In genomic region chr11:16800382-16800781, GRCh38 we compare ENCODE assay signal across 19 cellular contexts.
DNase-seq lines count a peak whose midpoint lies in the region; ATAC-seq and TF ChIP-seq lines count a peak whose summit lies in the region.
"Had no signal": no experiment of that assay in that cellular context is flagged by ENCODE, and none has a peak within 500 bp of the region (broad histone marks: within the 10 kb centered on the region; RNA-seq: fewer than 3 reads in every experiment).

No MANE protein-coding gene starts in this region.

- H4K20me1 ChIP-seq in SK-N-SH (ENCODE audit: insufficient read depth) (no peaks in the 10 kb centered on the region), neural progenitor cell (ENCODE audit: low read depth) (no peaks in the 10 kb centered on the region)

- H3K79me2 ChIP-seq in SK-N-SH (ENCODE audit: insufficient read depth) (no peaks in the 10 kb centered on the region), neural progenitor cell (ENCODE audit: low read depth) (no peaks in the 10 kb centered on the region)

- no peaks in the 10 kb centered on the region for H3K9me3 Mint-ChIP-seq in CD8-positive, alpha-beta memory T cell
- no peaks in the 10 kb centered on the region for H3K9me3 Mint-ChIP-seq in neural progenitor cell
- H3K9me3 Mint-ChIP-seq: IgD-negative memory B cell had no signal

- TF ChIP-seq CTCF in SK-N-SH (IDR thresholded peaks at IDR 0.05) (no peak), neural progenitor cell (IDR thresholded peaks at IDR 0.05) (no peak), stomach (IDR thresholded peaks at IDR 0.05) (no peak)

- CTCF ChIA-PET in SK-N-SH (lab: Yijun Ruan, JAX), result interaction anchor here (0.8 to 3.8 kb wide), 4 partner anchors 12 to 53 kb away, joined by 3 to 25 read pairs (median 14); no protein-coding TSS in a partner anchor
- CTCF ChIA-PET in CD8-positive, alpha-beta memory T cell (lab: Charles Lee), result interaction anchor here (0.6 to 3.4 kb wide), 3 partner anchors 12 to 1277 kb away, joined by 3 to 12 read pairs (median 12); no protein-coding TSS in a partner anchor

- ATAC-seq in SK-N-SH treated with all-trans-retinoic acid at 6 μM for 48 hours (no peak), T-helper 17 cell (no peak), GM18873 (IDR thresholded peaks at IDR 0.05; ENCODE audit: low FRiP score, unreplicated experiment) (no peak), left ventricle myocardium superior (no peak)
- ATAC-seq: Panc1 had no signal

- H3K36me3 ChIP-seq in SK-N-SH (replicated peaks in 1 of 2; ENCODE audit: control insufficient read depth in 1 of 2, insufficient read depth in 2 of 2, low read length in 1 of 2), result no peaks in the 10 kb centered on the region
- no peaks in the 10 kb centered on the region for H3K36me3 ChIP-seq in CD8-positive, alpha-beta memory T cell (ENCODE audit: insufficient read depth, low read length)
- H3K36me3 ChIP-seq in neural progenitor cell, result no peaks in the 10 kb centered on the region
- H3K36me3 ChIP-seq in stomach, result peaks cover 0 to 52% (median 42%) of the 10 kb centered on the region in 4 donors

- peaks cover 0 to 4% (median 3%) of the 10 kb centered on the region in 3 donors for H3K36me3 Mint-ChIP-seq in CD8-positive, alpha-beta memory T cell
- no peaks in the 10 kb centered on the region for H3K36me3 Mint-ChIP-seq in T-helper 17 cell (ENCODE audit: low read depth)
- H3K36me3 Mint-ChIP-seq in neural progenitor cell, result peaks cover 10% of the 10 kb centered on the region
- H3K36me3 Mint-ChIP-seq: IgD-negative memory B cell had no signal

- H3K4me3 Mint-ChIP-seq in CD8-positive, alpha-beta memory T cell, result peak overlapping the region in 1 of 7 donors; percentile 28
- H3K4me3 Mint-ChIP-seq in T-helper 17 cell, result no peak overlapping the region
- H3K4me3 Mint-ChIP-seq in neural progenitor cell, result no peak overlapping the region
- H3K4me3 Mint-ChIP-seq: B cell, IgD-negative memory B cell had no signal

- H3K4me3 ChIP-seq in SK-N-SH (ENCODE audit: low read depth in 2 of 2, low read length in 1 of 2), result no peak overlapping the region
- H3K4me3 ChIP-seq in CD8-positive, alpha-beta memory T cell (ENCODE audit: low read length), result no peak overlapping the region
- H3K4me3 ChIP-seq in neural progenitor cell, result no peak overlapping the region
- no peak overlapping the region for H3K4me3 ChIP-seq in stomach

- H3K27me3 ChIP-seq in SK-N-SH (ENCODE audit: insufficient read depth) (no peaks in the 10 kb centered on the region), neural progenitor cell (no peaks in the 10 kb centered on the region), stomach (no peaks in the 10 kb centered on the region)
- no peaks in the 10 kb centered on the region for H3K27me3 ChIP-seq in CD8-positive, alpha-beta memory T cell (ENCODE audit: insufficient read depth, low read length, poor library complexity, severe bottlenecking)

- peak overlapping the region in 6 of 8 donors; percentile 31 to 82 (median 60) for H3K27ac Mint-ChIP-seq in CD8-positive, alpha-beta memory T cell
- peak overlapping the region; percentile 92 for H3K27ac Mint-ChIP-seq in T-helper 17 cell
- H3K27ac Mint-ChIP-seq in neural progenitor cell, result peak overlapping the region; percentile 33
- H3K27ac Mint-ChIP-seq: B cell, IgD-negative memory B cell had no signal

- H3F3A ChIP-seq in SK-N-SH (replicated peaks; ENCODE audit: insufficient read depth), result no peaks in the 10 kb centered on the region
- no peaks in the 10 kb centered on the region for H3F3A ChIP-seq in neural progenitor cell (ENCODE audit: low read depth)

- no peaks in the 10 kb centered on the region for H3K9me3 ChIP-seq in SK-N-SH
- no peaks in the 10 kb centered on the region for H3K9me3 ChIP-seq in CD8-positive, alpha-beta memory T cell (ENCODE audit: low read length)
- peaks cover 2% of the 10 kb centered on the region for H3K9me3 ChIP-seq in T-helper 17 cell (ENCODE audit: control insufficient read depth, low read length, poor library complexity, severe bottlenecking)
- H3K9me3 ChIP-seq in neural progenitor cell (ENCODE audit: low read depth), result no peaks in the 10 kb centered on the region
- no peaks in the 10 kb centered on the region for H3K9me3 ChIP-seq in stomach

- H3K9ac ChIP-seq in SK-N-SH (no peak overlapping the region), neural progenitor cell (no peak overlapping the region)
- H3K9ac ChIP-seq: KMS-11 had no signal

- H2AFZ ChIP-seq in SK-N-SH (ENCODE audit: low read depth) (peak overlapping the region; percentile 64; the same call in 1 of the 2 replicates), neural progenitor cell (replicated peaks) (no peak overlapping the region)

- H3K4me1 Mint-ChIP-seq in CD8-positive, alpha-beta memory T cell, result peaks cover 0 to 26% (median 20%) of the 10 kb centered on the region in 3 donors
- H3K4me1 Mint-ChIP-seq in T-helper 17 cell, result peaks cover 29% of the 10 kb centered on the region
- peaks cover 11% of the 10 kb centered on the region for H3K4me1 Mint-ChIP-seq in neural progenitor cell
- H3K4me1 Mint-ChIP-seq: B cell, IgD-negative memory B cell had no signal

- POLR2A ChIA-PET in SK-N-SH (lab: Yijun Ruan, JAX), result interaction anchor here (0.7 kb wide), 1 partner anchor 277 kb away, joined by 5 read pairs; the partner anchor contains the start of gene RPS13
- POLR2A ChIA-PET in CD8-positive, alpha-beta memory T cell (lab: Charles Lee), result no interaction called here

- H3K4me1 ChIP-seq in SK-N-SH (ENCODE audit: control insufficient read depth in 1 of 2, insufficient read depth in 2 of 2, low read depth in 1 of 2, low read length in 1 of 2) (peaks cover 0 to 15% of the 10 kb centered on the region in 2 experiments; a peak in 1 of 4 replicates), neural progenitor cell (peaks cover 11% of the 10 kb centered on the region), stomach (peaks cover 7 to 14% (median 13%) of the 10 kb centered on the region in 4 donors)
- H3K4me1 ChIP-seq in CD8-positive, alpha-beta memory T cell (ENCODE audit: insufficient read depth, low read length), result no peaks in the 10 kb centered on the region

- TF ChIP-seq POLR2A in stomach (IDR thresholded peaks at IDR 0.05), result no peak

- no peak for TF ChIP-seq RAD21 in SK-N-SH (IDR thresholded peaks at IDR 0.05; ENCODE audit: low read length)

- no peaks in the 10 kb centered on the region for H3K9me2 ChIP-seq in SK-N-SH

- intact Hi-C loops in left ventricle myocardium superior (cut with micrococcal nuclease) (no loop called here), stomach (cut with DNase I; ENCODE audit: low total_unique reads) (no loop called here)

- H3K4me2 ChIP-seq in SK-N-SH, result no peak overlapping the region
- no peak overlapping the region for H3K4me2 ChIP-seq in neural progenitor cell
- H3K4me2 ChIP-seq: KMS-11 had no signal

- DNase-seq in SK-N-SH (no peak), T-helper 17 cell (no peak), neural progenitor cell (ENCODE audit: low spot score) (no peak), left ventricle myocardium superior (no peak), stomach (no peak)
- DNase-seq in CD8-positive, alpha-beta memory T cell, result no peak
- DNase-seq: MM.1S, NCI-H2029, NCI-H526 treated with DMSO at 0.1 percent for 48 hours, SHP77 treated with DMSO at 0.1 percent for 48 hours had no signal

- peaks cover 1 to 9% of the 10 kb centered on the region in 2 donors for H3K27me3 Mint-ChIP-seq in CD8-positive, alpha-beta memory T cell
- H3K27me3 Mint-ChIP-seq in T-helper 17 cell (no peaks in the 10 kb centered on the region), neural progenitor cell (ENCODE audit: insufficient read depth, low read depth) (no peaks in the 10 kb centered on the region)
- H3K27me3 Mint-ChIP-seq: B cell, IgD-negative memory B cell had no signal

- no peak overlapping the region for H3K27ac ChIP-seq in SK-N-SH (ENCODE audit: low read depth in 2 of 2, low read length in 1 of 2)
- no peak overlapping the region for H3K27ac ChIP-seq in CD8-positive, alpha-beta memory T cell (ENCODE audit: low read depth, low read length)
- H3K27ac ChIP-seq in neural progenitor cell, result no peak overlapping the region
- H3K27ac ChIP-seq in stomach, result no peak overlapping the region
- H3K27ac ChIP-seq: 22Rv1, C4-2B, KMS-11, RWPE1 had no signal

- TF ChIP-seq EP300 in SK-N-SH (IDR thresholded peaks at IDR 0.05; ENCODE audit: borderline replicate concordance in 1 of 2, low read depth in 1 of 2, low read length in 1 of 2), result no peak
- no peak for TF ChIP-seq EP300 in stomach (IDR thresholded peaks at IDR 0.05)

TF ChIP-seq in SK-N-SH, 30 proteins besides CTCF, POLR2A, EP300 and RAD21:
- no peak for TF ChIP-seq USF2 (IDR thresholded peaks at IDR 0.05; ENCODE audit: borderline replicate concordance, low read depth, low read length)
- TF ChIP-seq CHD2 (IDR thresholded peaks at IDR 0.05; ENCODE audit: low read length, partially characterized antibody), result no peak
- no peak for TF ChIP-seq TCF12 (IDR thresholded peaks at IDR 0.05)
- 0 out of 2 replicates have a peak, but pooled peaks have one; percentile 9 for TF ChIP-seq GATA2 (CRISPR knock-in tag; IDR thresholded peaks at IDR 0.05)

TF ChIP-seq in SK-N-SH treated with all-trans-retinoic acid at 6 μM for 48 hours, 23 proteins besides CTCF, POLR2A, EP300 and RAD21:
- TF ChIP-seq TSHZ2 (CRISPR knock-in tag; IDR thresholded peaks at IDR 0.05), result no peak
- no peak for TF ChIP-seq BACH2 (CRISPR knock-in tag; IDR thresholded peaks at IDR 0.05; ENCODE audit: borderline replicate concordance)

Comparison
In these comparisons a context has a peak if more than half of its experiments do, and no peak if none do; other contexts are left out.
1. H3K27ac Mint-ChIP-seq: peak in every context shown above with its lines; median percentile 92 in T-helper 17 cell; 60 in CD8-positive, alpha-beta memory T cell; 33 in neural progenitor cell.